ENCODE assay signal across 8 cellular contexts in the genomic region with DNA sequence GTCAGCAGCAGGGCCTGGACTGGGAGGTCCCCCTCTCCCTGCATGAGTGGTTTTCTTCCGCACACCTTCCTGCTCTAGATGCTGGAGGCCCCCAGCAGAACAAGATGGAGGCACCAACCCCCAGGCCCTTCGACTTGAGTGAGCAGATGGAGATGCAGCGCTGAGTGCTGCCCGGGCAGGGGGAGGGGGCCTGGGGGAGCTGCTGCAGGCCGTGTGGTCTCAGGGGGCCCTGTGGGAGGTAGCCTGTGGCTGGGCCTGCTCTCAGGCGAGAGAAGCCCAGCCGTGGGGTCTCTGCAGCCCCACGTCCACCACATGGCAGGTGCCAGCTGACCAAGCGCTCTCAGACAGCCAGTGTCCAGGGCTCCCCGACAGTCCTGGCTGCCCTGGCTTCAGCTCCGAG. TPM values are rescaled to one million over a fixed set of nuclear protein-coding genes. Genes with fewer than 3 reads are reported as not detected.
A peak's percentile ranks its signal among the peaks of the same experiment; 100 is the strongest.
DNase-seq lines count a peak whose midpoint lies in the region; ATAC-seq and TF ChIP-seq lines count a peak whose summit lies in the region.

No MANE protein-coding gene starts in this region.

- ATAC-seq in Right ventricle myocardium superior (ENCODE audit: poor library complexity) (no peak), GM19452 (IDR thresholded peaks at IDR 0.05; ENCODE audit: unreplicated experiment) (no peak), GM19467 (IDR thresholded peaks at IDR 0.05; ENCODE audit: unreplicated experiment) (no peak)

- peak overlapping the region; percentile 93 for H2BK5ac ChIP-seq in neuronal stem cell (ENCODE audit: low read length)

- H3K9me3 ChIP-seq in cardiac muscle cell (ENCODE audit: low read depth): no peaks in the 10 kb centered on the region
- no peaks in the 10 kb centered on the region for H3K9me3 ChIP-seq in neuronal stem cell (replicated peaks in 1 of 2; ENCODE audit: control insufficient read depth in 2 of 2, insufficient read depth in 1 of 2, low read depth in 1 of 2, low read length in 2 of 2)
- H3K9me3 ChIP-seq in uterus: no peaks in the 10 kb centered on the region

- H3K9ac ChIP-seq in neuronal stem cell (ENCODE audit: low read depth, low read length, poor library complexity): peak overlapping the region; percentile 70

- H4K91ac ChIP-seq in neuronal stem cell (ENCODE audit: low read depth, low read length, poor library complexity): no peak overlapping the region

- intact Hi-C loops in Right ventricle myocardium superior (cut with DNase I): loop anchor here (2.0 kb wide), 1 partner anchor 187 kb away; no protein-coding TSS in a partner anchor
- intact Hi-C loops in uterus (cut with DNase I; ENCODE audit: low total_unique reads): loop anchor here (2.0 kb wide), 1 partner anchor 185 kb away; no protein-coding TSS in a partner anchor

- H3K36me3 ChIP-seq in cardiac muscle cell: no peaks in the 10 kb centered on the region
- peaks cover 4 to 17% of the 10 kb centered on the region in 2 donors for H3K36me3 ChIP-seq in neuronal stem cell (replicated peaks in 1 of 2; ENCODE audit: control insufficient read depth in 2 of 2, insufficient read depth in 2 of 2, low read length in 2 of 2)
- H3K36me3 ChIP-seq in uterus: no peaks in the 10 kb centered on the region

- H2BK12ac ChIP-seq in neuronal stem cell (ENCODE audit: low read length): peak overlapping the region; percentile 98

- H3K27me3 ChIP-seq in cardiac muscle cell (no peaks in the 10 kb centered on the region), neuronal stem cell (ENCODE audit: control insufficient read depth in 3 of 3, insufficient read depth in 3 of 3, low read depth in 1 of 3, low read length in 3 of 3) (peaks cover 0 to 3% (median 0%) of the 10 kb centered on the region in 3 experiments), uterus (no peaks in the 10 kb centered on the region)

- no peak overlapping the region for H3K4me2 ChIP-seq in neuronal stem cell (ENCODE audit: insufficient read depth, low read length, poor library complexity, severe bottlenecking)

- peaks cover 10% of the 10 kb centered on the region for H3K79me1 ChIP-seq in neuronal stem cell (ENCODE audit: low read depth, low read length)

- H4K8ac ChIP-seq in neuronal stem cell (ENCODE audit: low read depth, low read length): no peak overlapping the region

- peak overlapping the region; percentile 76 for H3K18ac ChIP-seq in neuronal stem cell (ENCODE audit: low read length)

- H3K4me1 ChIP-seq in cardiac muscle cell (ENCODE audit: low read depth): peaks cover 49% of the 10 kb centered on the region
- H3K4me1 ChIP-seq in neuronal stem cell (ENCODE audit: control insufficient read depth in 2 of 2, insufficient read depth in 1 of 2, low read depth in 1 of 2, low read length in 2 of 2): peaks cover 16 to 28% of the 10 kb centered on the region in 2 donors
- peaks cover 0 to 24% of the 10 kb centered on the region in 2 donors for H3K4me1 ChIP-seq in uterus

- no peak overlapping the region for H3K14ac ChIP-seq in neuronal stem cell (ENCODE audit: low read length)

- no peak overlapping the region for H2BK120ac ChIP-seq in neuronal stem cell (ENCODE audit: low read depth, low read length)

- peak overlapping the region; percentile 66 for H3K27ac ChIP-seq in cardiac muscle cell
- H3K27ac ChIP-seq in caudate nucleus (ENCODE audit: low read depth, low read length): peak overlapping the region; percentile 84
- H3K27ac ChIP-seq in neuronal stem cell (replicated peaks; ENCODE audit: low read length): no peak overlapping the region
- peak overlapping the region; percentile 94 to 96 for H3K27ac ChIP-seq in uterus

- H2AK5ac ChIP-seq in neuronal stem cell (ENCODE audit: low read depth, low read length): peak overlapping the region; percentile 100

- H3K4me3 ChIP-seq in cardiac muscle cell (no peak overlapping the region), neuronal stem cell (ENCODE audit: low read length in 2 of 2) (no peak overlapping the region), uterus (no peak overlapping the region)

- H3K4ac ChIP-seq in neuronal stem cell (ENCODE audit: low read length): peak overlapping the region; percentile 98

- no CpG with 5 or more reads among the region's 11 CpGs for WGBS in neuronal stem cell (ENCODE audit: extremely low coverage in 2 of 2, insufficient read length in 2 of 2, insufficient replicate concordance in 1 of 2), 2 donors

- no peak for TF ChIP-seq CTCF in cardiac muscle cell (IDR thresholded peaks at IDR 0.05; ENCODE audit: low read depth, low read length)
- no peak for TF ChIP-seq CTCF in uterus (IDR thresholded peaks at IDR 0.05)

- H2BK15ac ChIP-seq in neuronal stem cell (ENCODE audit: low read length): peak overlapping the region; percentile 100

- DNase-seq in cardiac muscle cell (ENCODE audit: low read depth in 1 of 2, low spot score in 1 of 2): no peak
- no peak for DNase-seq in Right ventricle myocardium superior
- no peak for DNase-seq in caudate nucleus (lab: John Stamatoyannopoulos, UW)
- no peak for DNase-seq in neuronal stem cell (ENCODE audit: low spot score)
- no peak for DNase-seq in uterus
- DNase-seq in NCI-H187 treated with DMSO at 0.1 percent for 48 hours (lab: John Stamatoyannopoulos, UW): no peak

- peak overlapping the region; percentile 25 for H3K23ac ChIP-seq in neuronal stem cell (ENCODE audit: low read depth, low read length, poor library complexity)

- no peak for TF ChIP-seq POLR2A in uterus (IDR thresholded peaks at IDR 0.05)

- H2AFZ ChIP-seq in neuronal stem cell (ENCODE audit: low read length): peak overlapping the region; percentile 97

RNA-seq across cellular contexts. Expression of gene FAAP20, which starts 1.2 kb away (rescaled TPM):
- 109 and 130 TPM in 2 replicates for total RNA-seq in cardiac muscle cell
- 188 and 219 TPM in 2 replicates for polyA plus RNA-seq in cardiac muscle cell
- total RNA-seq in Right ventricle myocardium superior: 38.7 TPM
- polyA plus RNA-seq in neuronal stem cell (2013, experiment 1 of 2): 108 TPM
- polyA plus RNA-seq in neuronal stem cell (2013, experiment 2 of 2): 108 TPM
- 10 to 100 TPM in 2 of 4 donors, 1 to 10 TPM in 2; 1.5 to 68.5 (median 15.4) TPM for total RNA-seq in uterus

RNA-seq across cellular contexts. Expression of gene SKI, which starts 32.3 kb away (rescaled TPM):
- total RNA-seq in cardiac muscle cell (25.2 and 31.9 TPM in 2 replicates), Right ventricle myocardium superior (35.1 TPM), uterus (100 to 1,000 TPM in 1 of 4 donors, 10 to 100 TPM in 3; 22.8 to 148 (median 34.9) TPM)
- polyA plus RNA-seq in cardiac muscle cell: 2.7 and 5.2 TPM in 2 replicates
- polyA plus RNA-seq in neuronal stem cell (2013, experiment 1 of 2): 37.5 TPM
- polyA plus RNA-seq in neuronal stem cell (2013, experiment 2 of 2): 41.3 TPM
